In genomic region chr2:168246072-168246482, GRCh38 we compare ENCODE assay signal across 8 cellular contexts. TPM values are rescaled to one million over a fixed set of nuclear protein-coding genes. Genes with fewer than 3 reads are reported as not detected.
DNase-seq lines count a peak whose midpoint lies in the region; ATAC-seq, FAIRE-seq and TF ChIP-seq lines count a peak whose summit lies in the region.

No MANE protein-coding gene starts in this region.

- no peak for TF ChIP-seq CTCF in HEK293 (tag by site-specific recombination; IDR thresholded peaks at IDR 0.05)
- no peak for TF ChIP-seq CTCF in SK-N-SH (IDR thresholded peaks at IDR 0.05)
- no peak for TF ChIP-seq CTCF in gastroesophageal sphincter (IDR thresholded peaks at IDR 0.05)
- TF ChIP-seq CTCF in GM13977 (IDR thresholded peaks at IDR 0.05; ENCODE audit: extremely low read depth, insufficient read depth, missing control alignments) = no peak

- peak overlapping the region; percentile 70 for H3K4me3 ChIP-seq in HEK293 (ENCODE audit: low read depth, low read length)
- H3K4me3 ChIP-seq in SK-N-SH (ENCODE audit: low read depth in 2 of 2, low read length in 1 of 2) = peak overlapping the region; percentile 79 to 82
- H3K4me3 ChIP-seq in gastroesophageal sphincter = peak overlapping the region; percentile 85 to 92
- peak overlapping the region; percentile 60 for H3K4me3 ChIP-seq in skeletal muscle cell (ENCODE audit: low read depth, low read length)

- H3K27ac ChIP-seq in HEK293 (ENCODE audit: extremely low read depth, low read depth, low read length) (peak overlapping the region; percentile 92; the same call in 1 of the 2 replicates), SK-N-SH (ENCODE audit: low read depth in 2 of 2, low read length in 1 of 2) (peak overlapping the region; percentile 79 to 89), gastroesophageal sphincter (peak overlapping the region; percentile 77 to 92 (median 90))

- H2AFZ ChIP-seq in SK-N-SH (ENCODE audit: low read depth) = peak overlapping the region; percentile 61; the same call in 1 of the 2 replicates

- peaks cover 26% of the 10 kb centered on the region for H4K20me1 ChIP-seq in SK-N-SH (ENCODE audit: insufficient read depth)

- H3K4me1 ChIP-seq in HEK293 (ENCODE audit: control insufficient read depth, insufficient read depth, low read length) = peaks cover 7% of the 10 kb centered on the region
- H3K4me1 ChIP-seq in SK-N-SH (ENCODE audit: control insufficient read depth in 1 of 2, insufficient read depth in 2 of 2, low read depth in 1 of 2, low read length in 1 of 2) = peaks cover 20 to 24% of the 10 kb centered on the region in 2 experiments; a peak in 3 of 4 replicates
- peaks cover 0 to 68% (median 4%) of the 10 kb centered on the region in 3 donors for H3K4me1 ChIP-seq in gastroesophageal sphincter

- TF ChIP-seq EP300 in SK-N-SH (IDR thresholded peaks at IDR 0.05; ENCODE audit: borderline replicate concordance in 1 of 2, low read depth in 1 of 2, low read length in 1 of 2) (no peak), gastroesophageal sphincter (IDR thresholded peaks at IDR 0.05) (no peak)

- 11% methylated on average over 11 of the region's 11 CpGs for WGBS in SK-N-SH (ENCODE audit: low lambda C conversion rate)
- 19 to 55% methylated on average over 3 to 10 of the region's 11 CpGs for WGBS in gastroesophageal sphincter (ENCODE audit: low coverage in 1 of 2), 2 donors

- no peaks in the 10 kb centered on the region for H3K36me3 ChIP-seq in HEK293 (ENCODE audit: control insufficient read depth in 2 of 2, insufficient read depth in 1 of 2, low read length in 2 of 2)
- H3K36me3 ChIP-seq in SK-N-SH (replicated peaks in 1 of 2; ENCODE audit: control insufficient read depth in 1 of 2, insufficient read depth in 2 of 2, low read length in 1 of 2) = no peaks in the 10 kb centered on the region
- no peaks in the 10 kb centered on the region for H3K36me3 ChIP-seq in gastroesophageal sphincter

- TF ChIP-seq RAD21 in SK-N-SH (IDR thresholded peaks at IDR 0.05; ENCODE audit: low read length) = no peak

- H3K9me3 ChIP-seq in HEK293 (ENCODE audit: control insufficient read depth, insufficient read depth, low read depth, low read length) (no peaks in the 10 kb centered on the region), SK-N-SH (no peaks in the 10 kb centered on the region), gastroesophageal sphincter (no peaks in the 10 kb centered on the region)

- H3K9ac ChIP-seq in SK-N-SH = peak overlapping the region; percentile 79

- CTCF ChIA-PET in HEK293 (lab: Yijun Ruan, JAX) (interaction anchor here (0.7 to 0.9 kb wide), 2 partner anchors 24 to 86 kb away, joined by 3 to 4 read pairs; no protein-coding TSS in a partner anchor), SK-N-SH (lab: Yijun Ruan, JAX) (interaction anchor here (0.6 to 1.1 kb wide), 3 partner anchors 68 to 441 kb away, joined by 3 to 4 read pairs (median 3); no protein-coding TSS in a partner anchor)

- H3F3A ChIP-seq in SK-N-SH (replicated peaks; ENCODE audit: insufficient read depth) = peaks cover 13% of the 10 kb centered on the region

- DNase-seq in SK-N-SH (peak; percentile 20), skeletal muscle cell (ENCODE audit: low read depth) (no peak), GM13977 (ENCODE audit: low spot score) (no peak), dedifferentiated amniotic fluid mesenchymal stem cell (ENCODE audit: extremely low spot score) (no peak), H54 (ENCODE audit: insufficient read length, low spot score) (no peak)

- H3K79me2 ChIP-seq in SK-N-SH (ENCODE audit: insufficient read depth) = peaks cover 52% of the 10 kb centered on the region

- H3K27me3 ChIP-seq in SK-N-SH (ENCODE audit: insufficient read depth) = no peaks in the 10 kb centered on the region
- H3K27me3 ChIP-seq in gastroesophageal sphincter = no peaks in the 10 kb centered on the region

- POLR2A ChIA-PET in HEK293 (lab: Yijun Ruan, JAX) = no interaction called here
- POLR2A ChIA-PET in SK-N-SH (lab: Yijun Ruan, JAX) = no interaction called here

- H3K4me2 ChIP-seq in SK-N-SH = peak overlapping the region; percentile 90

- H3K9me2 ChIP-seq in SK-N-SH = no peaks in the 10 kb centered on the region

- FAIRE-seq in H54 (lab: Jason Lieb, UNC) = no peak

- in situ Hi-C loops in GM13977 (cut with MboI; ENCODE audit: low pct_unique_long_range_greater_than_20kb, low sequenced_read_pairs, unreplicated experiment) = no loop called here

- TF ChIP-seq POLR2A in gastroesophageal sphincter (IDR thresholded peaks at IDR 0.05) (no peak), H54 (IDR thresholded peaks at IDR 0.05; ENCODE audit: low read depth, low read length) (no peak)

- ATAC-seq in gastroesophageal sphincter = no peak
- ATAC-seq in GM18511 (IDR thresholded peaks at IDR 0.05; ENCODE audit: unreplicated experiment) = no peak

TF ChIP-seq in HEK293, 187 proteins besides CTCF, POLR2A, EP300 and RAD21 (continues in another document):
- no peak for TF ChIP-seq MYNN (tag by site-specific recombination; IDR thresholded peaks at IDR 0.05; ENCODE audit: borderline replicate concordance)
- no peak for TF ChIP-seq ZNF837 (tag by site-specific recombination; IDR thresholded peaks at IDR 0.05)
- no peak for TF ChIP-seq ZNF341 (tag by site-specific recombination; IDR thresholded peaks at IDR 0.05; ENCODE audit: low read depth)
- TF ChIP-seq ZNF16 (tag by site-specific recombination; IDR thresholded peaks at IDR 0.05; ENCODE audit: low read depth) = no peak
- TF ChIP-seq MZF1 (tag by site-specific recombination; IDR thresholded peaks at IDR 0.05; ENCODE audit: borderline replicate concordance) = no peak
- TF ChIP-seq ZNF138 (tag by site-specific recombination; IDR thresholded peaks at IDR 0.05; ENCODE audit: borderline replicate concordance) = no peak
- TF ChIP-seq ZNF112 (tag by site-specific recombination; IDR thresholded peaks at IDR 0.05) = no peak
- no peak for TF ChIP-seq ZNF624 (tag by site-specific recombination; IDR thresholded peaks at IDR 0.05)
- peak; percentile 46; the same call in 1 of the 2 replicates for TF ChIP-seq ZNF600 (tag by site-specific recombination; IDR thresholded peaks at IDR 0.05)
- no peak for TF ChIP-seq ZNF114 (tag by site-specific recombination; IDR thresholded peaks at IDR 0.05)
- TF ChIP-seq ZNF18 (tag by site-specific recombination; IDR thresholded peaks at IDR 0.05) = no peak
- TF ChIP-seq BCL11A (tag by site-specific recombination; IDR thresholded peaks at IDR 0.05; ENCODE audit: low read depth) = no peak
- peak; percentile 66; the same call in 1 of the 2 replicates for TF ChIP-seq ZBTB48 (tag by site-specific recombination; IDR thresholded peaks at IDR 0.05)
- TF ChIP-seq ZNF76 (tag by site-specific recombination; IDR thresholded peaks at IDR 0.05; ENCODE audit: borderline replicate concordance, low read depth) = no peak

TF ChIP-seq in SK-N-SH, 30 proteins besides CTCF, POLR2A, EP300 and RAD21:
- no peak for TF ChIP-seq EZH2phosphoT487 (IDR thresholded peaks at IDR 0.05; ENCODE audit: borderline replicate concordance, low read depth)

RNA-seq across cellular contexts. Expression of gene STK39, which starts 1.3 kb away (rescaled TPM):
- polyA plus RNA-seq in SK-N-SH (2012; rRNA removed) = 9.6 and 12.3 TPM in 2 replicates
- 15.1 and 20.5 TPM in 2 replicates for polyA plus RNA-seq in SK-N-SH (2012; cell fraction: cytosol; rRNA removed)
- polyA plus RNA-seq in SK-N-SH (2012; cell fraction: nucleus; rRNA removed) = 4.0 and 8.4 TPM in 2 replicates
- 10 to 100 TPM; 35.3 to 58.0 (median 47.0) TPM for total RNA-seq in gastroesophageal sphincter
